In the genomic region with DNA sequence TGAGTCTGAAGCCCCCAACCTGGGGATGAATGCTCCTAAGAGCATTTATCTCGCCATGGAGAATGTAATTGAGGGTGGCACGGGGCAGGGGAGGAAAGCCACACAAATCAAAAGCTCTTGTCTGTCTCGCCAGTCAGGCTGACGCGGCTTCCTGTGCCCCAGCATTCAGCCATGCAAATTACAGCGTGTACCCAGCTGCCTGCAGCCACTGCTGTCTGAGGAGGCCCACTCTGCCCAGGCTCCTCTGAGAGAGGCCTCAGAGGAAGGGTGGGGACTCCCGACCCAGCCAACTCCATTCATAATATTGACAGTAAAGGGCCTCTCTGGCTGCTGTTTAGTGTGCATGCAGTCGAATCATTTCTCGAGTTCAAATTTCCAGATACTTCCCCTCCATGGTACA, we compare ENCODE assay signal across 8 cellular contexts. TPM values are rescaled to one million over a fixed set of nuclear protein-coding genes. Genes with fewer than 3 reads are reported as not detected.
DNase-seq lines count a peak whose midpoint lies in the region; ATAC-seq and TF ChIP-seq lines count a peak whose summit lies in the region.

No MANE protein-coding gene starts in this region.

- TF ChIP-seq EP300 in sigmoid colon (IDR thresholded peaks at IDR 0.05): no peak

- intact Hi-C loops in head of caudate nucleus (cut with DNase I) (no loop called here), sigmoid colon (cut with DNase I) (no loop called here)

- H3K9me3 ChIP-seq in BE2C (no peaks in the 10 kb centered on the region), sigmoid colon (no peaks in the 10 kb centered on the region)

- 2 to 5% methylated on average over 9 of the region's 9 CpGs for WGBS in sigmoid colon, 2 donors

- no peak for TF ChIP-seq POLR2A in sigmoid colon (IDR thresholded peaks at IDR 0.05)

- DNase-seq in BE2C (peak; percentile 30), RPMI7951 (ENCODE audit: low read depth) (peak; percentile 86), head of caudate nucleus (peak; percentile 61 to 92 (median 82)), sigmoid colon (no peak), amniotic stem cell (lab: John Stamatoyannopoulos, UW) (no peak)
- peak; percentile 75 for DNase-seq in activated effector memory CD4-positive, alpha-beta T cell treated with Interleukin-2 at 50 U/mL for 16 hours

- TF ChIP-seq CTCF in BE2C (IDR thresholded peaks at IDR 0.05; ENCODE audit: low read depth, low read length) (no peak), sigmoid colon (IDR thresholded peaks at IDR 0.05) (no peak)

- H3K4me3 ChIP-seq in BE2C (ENCODE audit: low read depth, low read length): no peak overlapping the region
- peak overlapping the region in 1 of 4 donors; percentile 3 for H3K4me3 ChIP-seq in sigmoid colon

- peak overlapping the region; percentile 87 to 96 (median 90) for H3K27ac ChIP-seq in sigmoid colon

- peaks cover 39% of the 10 kb centered on the region for H3K4me1 ChIP-seq in BE2C
- H3K4me1 ChIP-seq in sigmoid colon: peaks cover 0 to 98% (median 97%) of the 10 kb centered on the region in 4 donors

- H3K27me3 ChIP-seq in BE2C (no peaks in the 10 kb centered on the region), sigmoid colon (no peaks in the 10 kb centered on the region)

- H3K36me3 ChIP-seq in BE2C: no peaks in the 10 kb centered on the region; the same call in 1 of the 2 replicates
- no peaks in the 10 kb centered on the region for H3K36me3 ChIP-seq in sigmoid colon

- peak; percentile 94 for ATAC-seq in GM19324 (IDR thresholded peaks at IDR 0.05; ENCODE audit: low FRiP score, unreplicated experiment)
- peak; percentile 75 for ATAC-seq in HG03439 (IDR thresholded peaks at IDR 0.05; ENCODE audit: unreplicated experiment)

RNA-seq across cellular contexts. Expression of gene SMAD7, which starts 22.0 kb away (rescaled TPM):
- 13.7 TPM for polyA plus RNA-seq in BE2C (2012; ENCODE audit: insufficient read depth, insufficient read length, low read depth)
- 8.8 and 9.0 TPM in 2 replicates for total RNA-seq in RPMI7951 (2014; rRNA removed; shearing (Covaris generic))
- total RNA-seq in sigmoid colon: 10 to 100 TPM; 13.2 to 29.1 (median 21.5) TPM
- polyA plus RNA-seq in sigmoid colon: 10 to 100 TPM; 16.8 to 19.0 (median 18.3) TPM

Comparison
In these comparisons a context has a peak if more than half of its experiments do, and no peak if none do; other contexts are left out.
1. DNase-seq: peak in BE2C (single experiment), RPMI7951 (single experiment), activated effector memory CD4-positive, alpha-beta T cell treated with Interleukin-2 at 50 U/mL for 16 hours (single experiment) and head of caudate nucleus (42 of 42); none in sigmoid colon (single experiment) and amniotic stem cell (single experiment).